11 cellular contexts compared by ENCODE assay signal in the genomic region with DNA sequence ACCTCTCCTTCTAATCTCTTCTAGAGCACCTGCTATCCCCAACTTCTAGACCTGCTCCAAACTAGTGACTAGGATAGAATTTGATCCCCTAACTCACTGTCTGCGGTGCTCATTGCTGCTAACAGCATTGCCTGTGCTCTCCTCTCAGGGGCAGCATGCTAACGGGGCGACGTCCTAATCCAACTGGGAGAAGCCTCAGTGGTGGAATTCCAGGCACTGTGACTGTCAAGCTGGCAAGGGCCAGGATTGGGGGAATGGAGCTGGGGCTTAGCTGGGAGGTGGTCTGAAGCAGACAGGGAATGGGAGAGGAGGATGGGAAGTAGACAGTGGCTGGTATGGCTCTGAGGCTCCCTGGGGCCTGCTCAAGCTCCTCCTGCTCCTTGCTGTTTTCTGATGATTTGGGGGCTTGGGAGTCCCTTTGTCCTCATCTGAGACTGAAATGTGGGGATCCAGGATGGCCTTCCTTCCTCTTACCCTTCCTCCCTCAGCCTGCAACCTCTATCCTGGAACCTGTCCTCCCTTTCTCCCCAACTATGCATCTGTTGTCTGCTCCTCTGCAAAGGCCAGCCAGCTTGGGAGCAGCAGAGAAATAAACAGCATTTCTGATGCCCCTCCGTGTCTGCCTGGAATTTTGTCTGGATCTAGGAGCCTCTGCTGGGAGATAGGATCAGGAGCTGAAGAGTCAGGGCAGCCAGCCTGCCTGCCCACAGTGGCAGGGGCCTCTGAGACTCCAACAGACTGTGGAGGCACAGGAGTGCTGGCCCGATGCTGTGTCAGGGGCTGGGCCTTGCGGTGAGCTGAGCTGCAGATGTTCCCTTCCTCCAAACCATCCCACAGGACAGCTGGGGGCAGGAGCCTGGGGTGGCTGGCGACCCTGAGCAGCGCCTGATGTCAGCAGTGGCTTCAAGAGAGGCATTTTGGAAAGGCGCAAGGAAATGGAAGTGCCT. TPM values are rescaled to one million over a fixed set of nuclear protein-coding genes. Genes with fewer than 3 reads are reported as not detected.
DNase-seq lines count a peak whose midpoint lies in the region; ATAC-seq and TF ChIP-seq lines count a peak whose summit lies in the region.
"Had no signal": no experiment of that assay in that cellular context is flagged by ENCODE, and none has a peak within 500 bp of the region (broad histone marks: within the 10 kb centered on the region; RNA-seq: fewer than 3 reads in every experiment).

No MANE protein-coding gene starts in this region.

- H3K4me1 ChIP-seq in BE2C (peaks cover 87% of the 10 kb centered on the region), mesodermal cell (ENCODE audit: control insufficient read depth, insufficient read depth, low read length, poor library complexity, severe bottlenecking) (peaks cover 55% of the 10 kb centered on the region)

- WGBS in mesodermal cell (ENCODE audit: insufficient coverage in 2 of 2), 2 experiments = 66 to 73% methylated on average over 7 to 10 of the region's 10 CpGs

- peak overlapping the region; percentile 57 for H3K27ac ChIP-seq in mesodermal cell (ENCODE audit: low read depth, low read length, severe bottlenecking)

- ATAC-seq in SK-N-SH treated with all-trans-retinoic acid at 6 μM for 48 hours = 0 out of 3 replicates have a peak, but pooled peaks have one; percentile 0
- ATAC-seq: activated T-cell treated with anti-CD3 and anti-CD28 coated beads, Interleukin-2, amount 50 U/mL, for 4 hours; Panc1 had no signal

- H3K9me3 ChIP-seq in BE2C = peaks cover 3% of the 10 kb centered on the region; the same call in 1 of the 2 replicates
- H3K9me3 ChIP-seq in mesodermal cell (ENCODE audit: control insufficient read depth, low read length) = no peaks in the 10 kb centered on the region

- DNase-seq in BE2C (peak; percentile 78), NCI-H1436 treated with DMSO at 0.1 percent for 48 hours (lab: John Stamatoyannopoulos, UW) (no peak), SHP77 treated with DMSO at 0.1 percent for 48 hours (lab: John Stamatoyannopoulos, UW) (no peak), activated gamma-delta T cell treated with Interleukin-2 at 50 U/mL for 16 hours (no peak)
- DNase-seq: activated T-cell treated with anti-CD3 and anti-CD28 coated beads, Interleukin-2, amount 50 U/mL, for 4 hours; AML-193 had no signal

- no peaks in the 10 kb centered on the region for H3K27me3 ChIP-seq in BE2C

- TF ChIP-seq CTCF in BE2C (IDR thresholded peaks at IDR 0.05; ENCODE audit: low read depth, low read length) = peak; percentile 9; the same call in 1 of the 2 replicates

- H3K4me3 ChIP-seq in BE2C (ENCODE audit: low read depth, low read length) (no peak overlapping the region), mesodermal cell (ENCODE audit: extremely low read depth, insufficient read depth, low read length, poor library complexity, severe bottlenecking) (no peak overlapping the region)

- H3K36me3 ChIP-seq in BE2C (peaks cover 27% of the 10 kb centered on the region), mesodermal cell (ENCODE audit: control insufficient read depth, insufficient read depth, low read length) (no peaks in the 10 kb centered on the region)

TF ChIP-seq in SK-N-SH treated with all-trans-retinoic acid at 6 μM for 48 hours, 23 proteins besides CTCF, POLR2A, EP300 and RAD21:
- 0 out of 2 replicates have a peak, but pooled peaks have one; percentile 6 for TF ChIP-seq ZNF8 (CRISPR knock-in tag; IDR thresholded peaks at IDR 0.05)
- TF ChIP-seq RARB (CRISPR knock-in tag; IDR thresholded peaks at IDR 0.05) = no peak
- no peak for TF ChIP-seq TCF4 (CRISPR knock-in tag; IDR thresholded peaks at IDR 0.05; ENCODE audit: borderline replicate concordance)

RNA-seq across cellular contexts. Expression of gene ISLR, which starts 3.0 kb away (rescaled TPM):
- 42.0 TPM for polyA plus RNA-seq in BE2C (2012; ENCODE audit: insufficient read depth, insufficient read length, low read depth)
- 17.4 TPM for polyA plus RNA-seq in mesodermal cell (2013, experiment 1 of 2)
- polyA plus RNA-seq in mesodermal cell (2013, experiment 2 of 2) = 12.7 TPM
- polyA plus RNA-seq: IgD-negative memory B cell had no signal

RNA-seq across cellular contexts. Expression of gene STRA6, which starts 26.1 kb away (rescaled TPM):
- 351 TPM for polyA plus RNA-seq in BE2C (2012; ENCODE audit: insufficient read depth, insufficient read length, low read depth)
- 51.9 TPM for polyA plus RNA-seq in mesodermal cell (2013, experiment 1 of 2)
- 51.2 TPM for polyA plus RNA-seq in mesodermal cell (2013, experiment 2 of 2)
- polyA plus RNA-seq: fibroblast of lung, IgD-negative memory B cell had no signal

RNA-seq across cellular contexts. Expression of gene ISLR2, which starts 46.1 kb away (rescaled TPM):
- 4.2 TPM for polyA plus RNA-seq in BE2C (2012; ENCODE audit: insufficient read depth, insufficient read length, low read depth)
- 2.3 TPM for polyA plus RNA-seq in mesodermal cell (2013, experiment 1 of 2)
- polyA plus RNA-seq in mesodermal cell (2013, experiment 2 of 2) = 1.3 TPM
- polyA plus RNA-seq: fibroblast of lung, IgD-negative memory B cell had no signal

RNA-seq across cellular contexts. Expression of gene CCDC33, which starts 59.6 kb away (rescaled TPM):
- 8.9 TPM for polyA plus RNA-seq in BE2C (2012; ENCODE audit: insufficient read depth, insufficient read length, low read depth)
- polyA plus RNA-seq in mesodermal cell (2013, experiment 1 of 2) = 4.4 TPM
- 4.0 TPM for polyA plus RNA-seq in mesodermal cell (2013, experiment 2 of 2)
- polyA plus RNA-seq: fibroblast of lung, IgD-negative memory B cell had no signal
